In genomic region chr3:194103475-194103874, GRCh38 we compare ENCODE assay signal across 10 cellular contexts. TPM values are rescaled to one million over a fixed set of nuclear protein-coding genes. Genes with fewer than 3 reads are reported as not detected.
DNase-seq lines count a peak whose midpoint lies in the region; ATAC-seq and TF ChIP-seq lines count a peak whose summit lies in the region.
"Had no signal": no experiment of that assay in that cellular context is flagged by ENCODE, and none has a peak within 500 bp of the region (broad histone marks: within the 10 kb centered on the region; RNA-seq: fewer than 3 reads in every experiment).

No MANE protein-coding gene starts in this region.

- H3K9me3 ChIP-seq in SK-N-SH = no peaks in the 10 kb centered on the region

- H3K27me3 Mint-ChIP-seq in activated T-cell treated with anti-CD3 and anti-CD28 coated beads, Interleukin-2, amount 50 U/mL, for 24 hours = peaks cover 42% of the 10 kb centered on the region

- TF ChIP-seq CTCF in SK-N-SH (IDR thresholded peaks at IDR 0.05) (no peak), coronary artery (IDR thresholded peaks at IDR 0.05) (no peak)

- ATAC-seq in HG03565 (IDR thresholded peaks at IDR 0.05; ENCODE audit: unreplicated experiment) (peak; percentile 20), HG03280 (IDR thresholded peaks at IDR 0.05; ENCODE audit: unreplicated experiment) (no peak)
- ATAC-seq in stimulated activated effector memory CD8-positive, alpha-beta T cell treated with anti-CD3 and anti-CD28 coated beads, Interleukin-12 subunit alpha, Interleukin-12 subunit beta, amount 100 ng/mL, for 72 hours = peak; percentile 51

- no peak overlapping the region for H3K4me2 ChIP-seq in SK-N-SH

- CTCF ChIA-PET in SK-N-SH (lab: Yijun Ruan, JAX) = interaction anchor here (0.5 to 1.6 kb wide), 5 partner anchors 79 to 530 kb away, joined by 3 to 5 read pairs (median 3); partner anchors contain the start of gene TMEM44

- H3K36me3 ChIP-seq in SK-N-SH (replicated peaks in 1 of 2; ENCODE audit: control insufficient read depth in 1 of 2, insufficient read depth in 2 of 2, low read length in 1 of 2) = no peaks in the 10 kb centered on the region

- no peak overlapping the region for H3K27ac Mint-ChIP-seq in activated T-cell treated with anti-CD3 and anti-CD28 coated beads, Interleukin-2, amount 50 U/mL, for 24 hours
- H3K27ac Mint-ChIP-seq in stimulated activated effector memory CD8-positive, alpha-beta T cell treated with anti-CD3 and anti-CD28 coated beads, Interleukin-12 subunit alpha, Interleukin-12 subunit beta, amount 100 ng/mL, for 72 hours = no peak overlapping the region
- H3K27ac Mint-ChIP-seq: mesothelial cell of epicardium had no signal

- H3K9me2 ChIP-seq in SK-N-SH = no peaks in the 10 kb centered on the region

- H3K27ac ChIP-seq in SK-N-SH (ENCODE audit: low read depth in 2 of 2, low read length in 1 of 2) (peak overlapping the region in 1 of 2 experiments; percentile 53; a peak in 2 of 4 replicates), coronary artery (no peak overlapping the region)

- no peak for TF ChIP-seq EP300 in SK-N-SH (IDR thresholded peaks at IDR 0.05; ENCODE audit: borderline replicate concordance in 1 of 2, low read depth in 1 of 2, low read length in 1 of 2)

- no peaks in the 10 kb centered on the region for H3K36me3 Mint-ChIP-seq in activated T-cell treated with anti-CD3 and anti-CD28 coated beads, Interleukin-2, amount 50 U/mL, for 24 hours (ENCODE audit: low read depth)
- no peaks in the 10 kb centered on the region for H3K36me3 Mint-ChIP-seq in stimulated activated effector memory CD8-positive, alpha-beta T cell treated with anti-CD3 and anti-CD28 coated beads, Interleukin-12 subunit alpha, Interleukin-12 subunit beta, amount 100 ng/mL, for 72 hours
- H3K36me3 Mint-ChIP-seq: mesothelial cell of epicardium had no signal

- H3K27me3 ChIP-seq in SK-N-SH (ENCODE audit: insufficient read depth) = peaks cover 68% of the 10 kb centered on the region

- no peaks in the 10 kb centered on the region for H4K20me1 ChIP-seq in SK-N-SH (ENCODE audit: insufficient read depth)

- H3K4me1 Mint-ChIP-seq in activated T-cell treated with anti-CD3 and anti-CD28 coated beads, Interleukin-2, amount 50 U/mL, for 24 hours (ENCODE audit: low read depth) = peaks cover 25% of the 10 kb centered on the region
- peaks cover 2% of the 10 kb centered on the region for H3K4me1 Mint-ChIP-seq in stimulated activated effector memory CD8-positive, alpha-beta T cell treated with anti-CD3 and anti-CD28 coated beads, Interleukin-12 subunit alpha, Interleukin-12 subunit beta, amount 100 ng/mL, for 72 hours

- no peak overlapping the region for H3K4me3 ChIP-seq in SK-N-SH (ENCODE audit: low read depth in 2 of 2, low read length in 1 of 2)
- H3K4me3 ChIP-seq in coronary artery = no peak overlapping the region

- TF ChIP-seq RAD21 in SK-N-SH (IDR thresholded peaks at IDR 0.05; ENCODE audit: low read length) = no peak

- no peaks in the 10 kb centered on the region for H3F3A ChIP-seq in SK-N-SH (replicated peaks; ENCODE audit: insufficient read depth)

- POLR2A ChIA-PET in SK-N-SH (lab: Yijun Ruan, JAX) = interaction anchor here (0.6 kb wide), 1 partner anchor 33 kb away, joined by 6 read pairs; no protein-coding TSS in a partner anchor

- WGBS in SK-N-SH (ENCODE audit: low lambda C conversion rate) = 81% methylated on average over 7 of the region's 7 CpGs

- H3K4me1 ChIP-seq in SK-N-SH (ENCODE audit: control insufficient read depth in 1 of 2, insufficient read depth in 2 of 2, low read depth in 1 of 2, low read length in 1 of 2) = peaks cover 0 to 29% of the 10 kb centered on the region in 2 experiments; a peak in 2 of 4 replicates

- H2AFZ ChIP-seq in SK-N-SH (ENCODE audit: low read depth) = no peak overlapping the region

- H3K9ac ChIP-seq in SK-N-SH = no peak overlapping the region

- no peak overlapping the region for H3K4me3 Mint-ChIP-seq in activated T-cell treated with anti-CD3 and anti-CD28 coated beads, Interleukin-2, amount 50 U/mL, for 24 hours
- H3K4me3 Mint-ChIP-seq in stimulated activated effector memory CD8-positive, alpha-beta T cell treated with anti-CD3 and anti-CD28 coated beads, Interleukin-12 subunit alpha, Interleukin-12 subunit beta, amount 100 ng/mL, for 72 hours = no peak overlapping the region
- H3K4me3 Mint-ChIP-seq: mesothelial cell of epicardium had no signal

- H3K79me2 ChIP-seq in SK-N-SH (ENCODE audit: insufficient read depth) = no peaks in the 10 kb centered on the region

- no peaks in the 10 kb centered on the region for H3K9me3 Mint-ChIP-seq in activated T-cell treated with anti-CD3 and anti-CD28 coated beads, Interleukin-2, amount 50 U/mL, for 24 hours
- H3K9me3 Mint-ChIP-seq in stimulated activated effector memory CD8-positive, alpha-beta T cell treated with anti-CD3 and anti-CD28 coated beads, Interleukin-12 subunit alpha, Interleukin-12 subunit beta, amount 100 ng/mL, for 72 hours = no peaks in the 10 kb centered on the region
- H3K9me3 Mint-ChIP-seq: mesothelial cell of epicardium had no signal

- DNase-seq in activated T-cell treated with anti-CD3 and anti-CD28 coated beads for 24 hours (ENCODE audit: low read depth) (peak; percentile 9), SK-N-SH (no peak), coronary artery (ENCODE audit: low spot score) (no peak)
- DNase-seq in activated T-cell treated with anti-CD3 and anti-CD28 coated beads, Interleukin-2, amount 50 U/mL, for 24 hours = no peak
- peak; percentile 8 for DNase-seq in activated naive CD4-positive, alpha-beta T cell treated with Interleukin-2 at 50 U/mL for 16 hours
- DNase-seq in stimulated activated effector memory CD8-positive, alpha-beta T cell treated with anti-CD3 and anti-CD28 coated beads, Interleukin-12 subunit alpha, Interleukin-12 subunit beta, amount 100 ng/mL, for 72 hours (ENCODE audit: low spot score in 2 of 2) = no peak
- DNase-seq: foreskin melanocyte had no signal

TF ChIP-seq in SK-N-SH, 30 proteins besides CTCF, POLR2A, EP300 and RAD21:
- TF ChIP-seq, protein P1, sequence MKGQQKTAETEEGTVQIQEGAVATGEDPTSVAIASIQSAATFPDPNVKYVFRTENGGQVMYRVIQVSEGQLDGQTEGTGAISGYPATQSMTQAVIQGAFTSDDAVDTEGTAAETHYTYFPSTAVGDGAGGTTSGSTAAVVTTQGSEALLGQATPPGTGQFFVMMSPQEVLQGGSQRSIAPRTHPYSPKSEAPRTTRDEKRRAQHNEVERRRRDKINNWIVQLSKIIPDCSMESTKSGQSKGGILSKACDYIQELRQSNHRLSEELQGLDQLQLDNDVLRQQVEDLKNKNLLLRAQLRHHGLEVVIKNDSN (IDR thresholded peaks at IDR 0.05; ENCODE audit: borderline replicate concordance, low read depth) = no peak
- TF ChIP-seq USF2 (IDR thresholded peaks at IDR 0.05; ENCODE audit: borderline replicate concordance, low read depth, low read length) (no peak), CHD2 (IDR thresholded peaks at IDR 0.05; ENCODE audit: low read length, partially characterized antibody) (no peak), POLR2AphosphoS5 (IDR thresholded peaks at IDR 0.05; ENCODE audit: low read depth, low read length) (no peak), GATA2 (CRISPR knock-in tag; IDR thresholded peaks at IDR 0.05) (no peak), TEAD4 (IDR thresholded peaks at IDR 0.05; ENCODE audit: borderline replicate concordance, insufficient read depth) (no peak), NRF1 (IDR thresholded peaks at IDR 0.05; ENCODE audit: low read depth, low read length) (no peak), YY1 (IDR thresholded peaks at IDR 0.05; ENCODE audit: low read depth) (no peak), MEF2A (IDR thresholded peaks at IDR 0.05; ENCODE audit: borderline replicate concordance, low read depth) (no peak), NFIC (IDR thresholded peaks at IDR 0.05; ENCODE audit: borderline replicate concordance) (no peak), FOXM1 (IDR thresholded peaks at IDR 0.05; ENCODE audit: low read depth) (no peak)
TF ChIP-seq in SK-N-SH: peak in this region for 0.

RNA-seq across cellular contexts. Expression of gene HES1, which starts 32.5 kb away (rescaled TPM):
- polyA plus RNA-seq in SK-N-SH (2012; rRNA removed) = 152 and 225 TPM in 2 replicates
- 98.1 and 119 TPM in 2 replicates for polyA plus RNA-seq in SK-N-SH (2012; cell fraction: cytosol; rRNA removed)
- 440 and 504 TPM in 2 replicates for polyA plus RNA-seq in SK-N-SH (2012; cell fraction: nucleus; rRNA removed)

Comparison
In these comparisons a context has a peak if more than half of its experiments do, and no peak if none do; other contexts are left out.
1. DNase-seq: peak in activated T-cell treated with anti-CD3 and anti-CD28 coated beads for 24 hours (single experiment) and activated naive CD4-positive, alpha-beta T cell treated with Interleukin-2 at 50 U/mL for 16 hours (single experiment); none in activated T-cell treated with anti-CD3 and anti-CD28 coated beads, Interleukin-2, amount 50 U/mL, for 24 hours (single experiment), stimulated activated effector memory CD8-positive, alpha-beta T cell treated with anti-CD3 and anti-CD28 coated beads, Interleukin-12 subunit alpha, Interleukin-12 subunit beta, amount 100 ng/mL, for 72 hours (0 of 2), SK-N-SH (single experiment) and coronary artery (single experiment).